ENCODE assay signal across 8 cellular contexts in genomic region chr15:32870240-32871033, GRCh38.
DNase-seq lines count a peak whose midpoint lies in the region; ATAC-seq and TF ChIP-seq lines count a peak whose summit lies in the region.

No MANE protein-coding gene starts in this region.

- H3K4me3 ChIP-seq in HEK293 (ENCODE audit: low read depth, low read length), result no peak overlapping the region

- H3K4me1 Mint-ChIP-seq in activated CD8-positive, alpha-beta memory T cell treated with anti-CD3 and anti-CD28 coated beads, Interleukin-2, amount 10 ng/mL, durations not matched to agents 7 days and 5 days, result no peaks in the 10 kb centered on the region

- POLR2A ChIA-PET in HEK293 (lab: Yijun Ruan, JAX), result no interaction called here

- peaks cover 2% of the 10 kb centered on the region for H3K27me3 Mint-ChIP-seq in activated CD8-positive, alpha-beta memory T cell treated with anti-CD3 and anti-CD28 coated beads, Interleukin-2, amount 10 ng/mL, durations not matched to agents 7 days and 5 days

- CTCF ChIA-PET in HEK293 (lab: Yijun Ruan, JAX), result interaction anchor here (0.6 to 1.2 kb wide), 2 partner anchors 14 to 62 kb away, joined by 4 read pairs; no protein-coding TSS in a partner anchor
- CTCF ChIA-PET in activated CD8-positive, alpha-beta memory T cell treated with anti-CD3 and anti-CD28 coated beads, Interleukin-2, amount 10 ng/mL, durations not matched to agents 7 days and 5 days (lab: Charles Lee), result no interaction called here

- ATAC-seq in activated CD8-positive, alpha-beta memory T cell treated with anti-CD3 and anti-CD28 coated beads, Interleukin-2, amount 10 ng/mL, durations not matched to agents 7 days and 5 days, result no peak

- peak; percentile 71 for DNase-seq in GM03348 (ENCODE audit: low spot score)
- peak; percentile 90 for DNase-seq in RKO (ENCODE audit: low spot score)
- DNase-seq in glomerular endothelial cell (ENCODE audit: extremely low read depth, low read depth, low spot score), result peak; percentile 72
- no peak for DNase-seq in activated CD8-positive, alpha-beta memory T cell treated with anti-CD3 and anti-CD28 coated beads, Interleukin-2, amount 10 ng/mL, durations not matched to agents 7 days and 5 days
- no peak for DNase-seq in putamen (ENCODE audit: low spot score)
- DNase-seq in SKM-1 treated with dmso at 0.1 percent for 144 hours (lab: John Stamatoyannopoulos, UW; ENCODE audit: unreplicated experiment), result no peak
- DNase-seq in DMS114 treated with DMSO at 0.1 percent for 48 hours (lab: John Stamatoyannopoulos, UW; ENCODE audit: unreplicated experiment), result no peak

- H3K4me1 ChIP-seq in HEK293 (ENCODE audit: control insufficient read depth, insufficient read depth, low read length), result 0 out of 2 replicates have a peak, but pooled peaks cover 5% of the 10 kb centered on the region

- H3K36me3 ChIP-seq in HEK293 (ENCODE audit: control insufficient read depth in 2 of 2, insufficient read depth in 1 of 2, low read length in 2 of 2), result no peaks in the 10 kb centered on the region

- no peak overlapping the region for H3K4me3 Mint-ChIP-seq in activated CD8-positive, alpha-beta memory T cell treated with anti-CD3 and anti-CD28 coated beads, Interleukin-2, amount 10 ng/mL, durations not matched to agents 7 days and 5 days

- H3K9me3 Mint-ChIP-seq in activated CD8-positive, alpha-beta memory T cell treated with anti-CD3 and anti-CD28 coated beads, Interleukin-2, amount 10 ng/mL, durations not matched to agents 7 days and 5 days (ENCODE audit: low read depth), result no peaks in the 10 kb centered on the region

- no peak for TF ChIP-seq CTCF in HEK293 (tag by site-specific recombination; IDR thresholded peaks at IDR 0.05)

- H3K27ac Mint-ChIP-seq in activated CD8-positive, alpha-beta memory T cell treated with anti-CD3 and anti-CD28 coated beads, Interleukin-2, amount 10 ng/mL, durations not matched to agents 7 days and 5 days, result no peak overlapping the region

- no peaks in the 10 kb centered on the region for H3K9me3 ChIP-seq in HEK293 (ENCODE audit: control insufficient read depth, insufficient read depth, low read depth, low read length)

- H3K27ac ChIP-seq in HEK293 (ENCODE audit: extremely low read depth, low read depth, low read length), result no peak overlapping the region

- H3K36me3 Mint-ChIP-seq in activated CD8-positive, alpha-beta memory T cell treated with anti-CD3 and anti-CD28 coated beads, Interleukin-2, amount 10 ng/mL, durations not matched to agents 7 days and 5 days, result no peaks in the 10 kb centered on the region

TF ChIP-seq in HEK293, 187 proteins besides CTCF, POLR2A, EP300 and RAD21 (continues in another document):
- no peak for TF ChIP-seq ZNF423 (tag by site-specific recombination; IDR thresholded peaks at IDR 0.05)
- no peak for TF ChIP-seq HOXA7 (CRISPR knock-in tag; IDR thresholded peaks at IDR 0.05; ENCODE audit: borderline replicate concordance)
- 0 out of 2 replicates have a peak, but pooled peaks have one; percentile 27 for TF ChIP-seq WT1 (tag by site-specific recombination; IDR thresholded peaks at IDR 0.05)
- no peak for TF ChIP-seq ZBTB8A (tag by site-specific recombination; IDR thresholded peaks at IDR 0.05)
- TF ChIP-seq ZNF23 (tag by site-specific recombination; IDR thresholded peaks at IDR 0.05; ENCODE audit: borderline replicate concordance), result no peak
- TF ChIP-seq ZBTB20 (tag by site-specific recombination; IDR thresholded peaks at IDR 0.05), result no peak
- TF ChIP-seq, protein P1, sequence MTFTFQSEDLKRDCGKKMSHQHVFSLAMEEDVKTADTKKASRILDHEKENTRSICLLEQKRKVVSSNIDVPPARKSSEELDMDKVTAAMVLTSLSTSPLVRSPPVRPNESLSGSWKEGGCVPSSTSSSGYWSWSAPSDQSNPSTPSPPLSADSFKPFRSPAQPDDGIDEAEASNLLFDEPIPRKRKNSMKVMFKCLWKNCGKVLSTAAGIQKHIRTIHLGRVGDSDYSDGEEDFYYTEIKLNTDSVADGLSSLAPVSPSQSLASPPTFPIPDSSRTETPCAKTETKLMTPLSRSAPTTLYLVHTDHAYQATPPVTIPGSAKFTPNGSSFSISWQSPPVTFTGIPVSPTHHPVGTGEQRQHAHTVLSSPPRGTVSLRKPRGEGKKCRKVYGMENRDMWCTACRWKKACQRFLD (tag by site-specific recombination; IDR thresholded peaks at IDR 0.05), result no peak
- TF ChIP-seq SCRT2 (tag by site-specific recombination; IDR thresholded peaks at IDR 0.05), result no peak
- TF ChIP-seq ZBTB10 (tag by site-specific recombination; IDR thresholded peaks at IDR 0.05), result no peak
- no peak for TF ChIP-seq ZFHX2 (tag by site-specific recombination; conservative IDR thresholded peaks at IDR 0.05)
- no peak for TF ChIP-seq ZBTB11 (tag by site-specific recombination; conservative IDR thresholded peaks at IDR 0.05; ENCODE audit: low read depth)
- no peak for TF ChIP-seq ZNF175 (tag by site-specific recombination; IDR thresholded peaks at IDR 0.05)
- TF ChIP-seq GLI2 (tag by site-specific recombination; IDR thresholded peaks at IDR 0.05; ENCODE audit: borderline replicate concordance, low read depth), result no peak
- no peak for TF ChIP-seq ZNF202 (tag by site-specific recombination; IDR thresholded peaks at IDR 0.05; ENCODE audit: borderline replicate concordance)
- no peak for TF ChIP-seq ZNF558 (tag by site-specific recombination; IDR thresholded peaks at IDR 0.05)
- TF ChIP-seq, protein P2, sequence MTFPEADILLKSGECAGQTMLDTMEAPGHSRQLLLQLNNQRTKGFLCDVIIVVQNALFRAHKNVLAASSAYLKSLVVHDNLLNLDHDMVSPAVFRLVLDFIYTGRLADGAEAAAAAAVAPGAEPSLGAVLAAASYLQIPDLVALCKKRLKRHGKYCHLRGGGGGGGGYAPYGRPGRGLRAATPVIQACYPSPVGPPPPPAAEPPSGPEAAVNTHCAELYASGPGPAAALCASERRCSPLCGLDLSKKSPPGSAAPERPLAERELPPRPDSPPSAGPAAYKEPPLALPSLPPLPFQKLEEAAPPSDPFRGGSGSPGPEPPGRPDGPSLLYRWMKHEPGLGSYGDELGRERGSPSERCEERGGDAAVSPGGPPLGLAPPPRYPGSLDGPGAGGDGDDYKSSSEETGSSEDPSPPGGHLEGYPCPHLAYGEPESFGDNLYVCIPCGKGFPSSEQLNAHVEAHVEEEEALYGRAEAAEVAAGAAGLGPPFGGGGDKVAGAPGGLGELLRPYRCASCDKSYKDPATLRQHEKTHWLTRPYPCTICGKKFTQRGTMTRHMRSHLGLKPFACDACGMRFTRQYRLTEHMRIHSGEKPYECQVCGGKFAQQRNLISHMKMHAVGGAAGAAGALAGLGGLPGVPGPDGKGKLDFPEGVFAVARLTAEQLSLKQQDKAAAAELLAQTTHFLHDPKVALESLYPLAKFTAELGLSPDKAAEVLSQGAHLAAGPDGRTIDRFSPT (tag by site-specific recombination; IDR thresholded peaks at IDR 0.05), result peak; percentile 62
- no peak for TF ChIP-seq KLF16 (tag by site-specific recombination; IDR thresholded peaks at IDR 0.05)

Comparison
In these comparisons a context has a peak if more than half of its experiments do, and no peak if none do; other contexts are left out.
1. DNase-seq: peak in GM03348 (single experiment), RKO (single experiment) and glomerular endothelial cell (single experiment); none in activated CD8-positive, alpha-beta memory T cell treated with anti-CD3 and anti-CD28 coated beads, Interleukin-2, amount 10 ng/mL, durations not matched to agents 7 days and 5 days (single experiment), putamen (single experiment), SKM-1 treated with dmso at 0.1 percent for 144 hours (single experiment) and DMS114 treated with DMSO at 0.1 percent for 48 hours (single experiment).